ENCODE assay signal across 14 cellular contexts in the genomic region with DNA sequence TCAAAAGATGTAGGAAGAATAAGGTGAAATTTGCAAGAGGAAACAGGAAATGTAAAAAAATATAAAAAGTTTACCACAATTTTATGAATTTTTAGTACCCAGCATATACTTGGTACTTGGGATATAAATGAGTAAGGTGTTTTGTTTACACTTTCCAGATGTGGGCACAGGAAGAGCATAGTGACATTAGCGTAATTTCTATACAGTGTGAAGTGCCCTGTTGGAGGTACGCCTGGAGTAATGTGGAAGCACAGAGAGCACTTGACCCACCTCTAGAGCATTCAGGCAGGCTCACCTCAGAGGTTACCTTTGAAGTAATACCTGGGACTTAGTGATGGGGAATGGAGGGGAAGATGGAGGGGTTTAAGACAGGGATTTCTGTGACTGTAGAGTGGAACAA.
DNase-seq lines count a peak whose midpoint lies in the region; ATAC-seq and TF ChIP-seq lines count a peak whose summit lies in the region.
"Had no signal": no experiment of that assay in that cellular context is flagged by ENCODE, and none has a peak within 500 bp of the region (broad histone marks: within the 10 kb centered on the region; RNA-seq: fewer than 3 reads in every experiment).

No MANE protein-coding gene starts in this region.

- H3K27ac Mint-ChIP-seq in activated CD8-positive, alpha-beta memory T cell treated with anti-CD3 and anti-CD28 coated beads, Interleukin-2, amount 10 ng/mL, durations not matched to agents 7 days and 5 days = no peak overlapping the region
- peak overlapping the region; percentile 19 for H3K27ac Mint-ChIP-seq in WTC11
- peak overlapping the region; percentile 55 for H3K27ac Mint-ChIP-seq in stimulated activated effector memory CD8-positive, alpha-beta T cell treated with anti-CD3 and anti-CD28 coated beads, Interleukin-12 subunit alpha, Interleukin-12 subunit beta, amount 100 ng/mL, for 72 hours
- H3K27ac Mint-ChIP-seq: dendritic cell treated with granulocyte-macrophage colony-stimulating factor and Interleukin-4, amounts not matched to agents 40 ng/mL and 50 ng/mL, for 4 days had no signal

- no peaks in the 10 kb centered on the region for H3K27me3 ChIP-seq in hepatocyte
- H3K27me3 ChIP-seq in HAP-1 (ENCODE audit: low read depth) = no peaks in the 10 kb centered on the region
- no peaks in the 10 kb centered on the region for H3K27me3 ChIP-seq in gastroesophageal sphincter
- H3K27me3 ChIP-seq: body of pancreas had no signal

- H3K4me1 Mint-ChIP-seq in activated CD8-positive, alpha-beta memory T cell treated with anti-CD3 and anti-CD28 coated beads, Interleukin-2, amount 10 ng/mL, durations not matched to agents 7 days and 5 days = peaks cover 18% of the 10 kb centered on the region
- H3K4me1 Mint-ChIP-seq in WTC11 = peaks cover 32% of the 10 kb centered on the region
- H3K4me1 Mint-ChIP-seq in stimulated activated effector memory CD8-positive, alpha-beta T cell treated with anti-CD3 and anti-CD28 coated beads, Interleukin-12 subunit alpha, Interleukin-12 subunit beta, amount 100 ng/mL, for 72 hours = peaks cover 20% of the 10 kb centered on the region

- CTCF ChIA-PET in activated CD8-positive, alpha-beta memory T cell treated with anti-CD3 and anti-CD28 coated beads, Interleukin-2, amount 10 ng/mL, durations not matched to agents 7 days and 5 days (lab: Charles Lee) = no interaction called here
- CTCF ChIA-PET in WTC11 (lab: Charles Lee) = no interaction called here

- no peak for TF ChIP-seq CTCF in WTC11 (IDR thresholded peaks at IDR 0.05)
- no peak for TF ChIP-seq CTCF in hepatocyte (IDR thresholded peaks at IDR 0.05; ENCODE audit: poor library complexity)
- TF ChIP-seq CTCF in gastroesophageal sphincter (IDR thresholded peaks at IDR 0.05) = no peak

- peaks cover 16% of the 10 kb centered on the region for H3K36me3 Mint-ChIP-seq in activated CD8-positive, alpha-beta memory T cell treated with anti-CD3 and anti-CD28 coated beads, Interleukin-2, amount 10 ng/mL, durations not matched to agents 7 days and 5 days
- H3K36me3 Mint-ChIP-seq in WTC11 = no peaks in the 10 kb centered on the region
- H3K36me3 Mint-ChIP-seq in stimulated activated effector memory CD8-positive, alpha-beta T cell treated with anti-CD3 and anti-CD28 coated beads, Interleukin-12 subunit alpha, Interleukin-12 subunit beta, amount 100 ng/mL, for 72 hours = peaks cover 32% of the 10 kb centered on the region

- H3K79me2 ChIP-seq in hepatocyte = no peaks in the 10 kb centered on the region

- H3K9me3 ChIP-seq in hepatocyte (ENCODE audit: low read depth) (no peaks in the 10 kb centered on the region), HAP-1 (no peaks in the 10 kb centered on the region), gastroesophageal sphincter (no peaks in the 10 kb centered on the region)
- H3K9me3 ChIP-seq: body of pancreas had no signal

- peaks cover 9% of the 10 kb centered on the region for H3K4me1 ChIP-seq in hepatocyte (ENCODE audit: insufficient read depth)
- no peaks in the 10 kb centered on the region for H3K4me1 ChIP-seq in HAP-1
- peaks cover 0 to 15% (median 0%) of the 10 kb centered on the region in 3 donors for H3K4me1 ChIP-seq in gastroesophageal sphincter
- H3K4me1 ChIP-seq: body of pancreas had no signal

- no peak for TF ChIP-seq POLR2A in gastroesophageal sphincter (IDR thresholded peaks at IDR 0.05)

- TF ChIP-seq EP300 in gastroesophageal sphincter (IDR thresholded peaks at IDR 0.05) = no peak

- H3K9me3 Mint-ChIP-seq in activated CD8-positive, alpha-beta memory T cell treated with anti-CD3 and anti-CD28 coated beads, Interleukin-2, amount 10 ng/mL, durations not matched to agents 7 days and 5 days (ENCODE audit: low read depth) = peaks cover 2% of the 10 kb centered on the region
- H3K9me3 Mint-ChIP-seq in WTC11 = no peaks in the 10 kb centered on the region
- no peaks in the 10 kb centered on the region for H3K9me3 Mint-ChIP-seq in stimulated activated effector memory CD8-positive, alpha-beta T cell treated with anti-CD3 and anti-CD28 coated beads, Interleukin-12 subunit alpha, Interleukin-12 subunit beta, amount 100 ng/mL, for 72 hours
- H3K9me3 Mint-ChIP-seq: dendritic cell treated with granulocyte-macrophage colony-stimulating factor and Interleukin-4, amounts not matched to agents 40 ng/mL and 50 ng/mL, for 4 days had no signal

- H3K4me3 ChIP-seq in hepatocyte (no peak overlapping the region), HAP-1 (no peak overlapping the region), gastroesophageal sphincter (no peak overlapping the region)
- H3K4me3 ChIP-seq: body of pancreas had no signal

- POLR2A ChIA-PET in WTC11 (lab: Charles Lee) = no interaction called here

- no peak overlapping the region for H3K4me3 Mint-ChIP-seq in activated CD8-positive, alpha-beta memory T cell treated with anti-CD3 and anti-CD28 coated beads, Interleukin-2, amount 10 ng/mL, durations not matched to agents 7 days and 5 days
- no peak overlapping the region for H3K4me3 Mint-ChIP-seq in WTC11
- H3K4me3 Mint-ChIP-seq in stimulated activated effector memory CD8-positive, alpha-beta T cell treated with anti-CD3 and anti-CD28 coated beads, Interleukin-12 subunit alpha, Interleukin-12 subunit beta, amount 100 ng/mL, for 72 hours = no peak overlapping the region
- H3K4me3 Mint-ChIP-seq: dendritic cell treated with granulocyte-macrophage colony-stimulating factor and Interleukin-4, amounts not matched to agents 40 ng/mL and 50 ng/mL, for 4 days had no signal

- H3K36me3 ChIP-seq in hepatocyte (replicated peaks; ENCODE audit: insufficient read depth, low read depth) (no peaks in the 10 kb centered on the region), HAP-1 (replicated peaks) (no peaks in the 10 kb centered on the region), gastroesophageal sphincter (peaks cover 0 to under 1% of the 10 kb centered on the region in 2 donors)

- H3K4me2 ChIP-seq in hepatocyte = no peak overlapping the region

- in situ Hi-C loops in HAP-1 (cut with MboI; ENCODE audit: low sequenced_read_pairs) = no loop called here

- H4K20me1 ChIP-seq in hepatocyte (ENCODE audit: insufficient read depth, poor library complexity, severe bottlenecking) = no peaks in the 10 kb centered on the region

- 98% methylated on average over 2 of the region's 2 CpGs for WGBS in hepatocyte (ENCODE audit: low lambda C conversion rate, missing lambda C conversion rate)
- WGBS in gastroesophageal sphincter (ENCODE audit: low coverage in 1 of 2), 2 donors = 90 to 94% methylated on average over 2 of the region's 2 CpGs

- no peaks in the 10 kb centered on the region for H3K9me2 ChIP-seq in hepatocyte (replicated peaks; ENCODE audit: insufficient read depth)

- peak; percentile 27 for ATAC-seq in activated CD8-positive, alpha-beta memory T cell treated with anti-CD3 and anti-CD28 coated beads, Interleukin-2, amount 10 ng/mL, durations not matched to agents 7 days and 5 days
- ATAC-seq in WTC11 (peak; percentile 49), gastroesophageal sphincter (no peak)
- ATAC-seq in stimulated activated effector memory CD8-positive, alpha-beta T cell treated with anti-CD3 and anti-CD28 coated beads, Interleukin-12 subunit alpha, Interleukin-12 subunit beta, amount 100 ng/mL, for 72 hours = peak; percentile 62
- ATAC-seq: body of pancreas had no signal

- no peak for DNase-seq in activated CD8-positive, alpha-beta memory T cell treated with anti-CD3 and anti-CD28 coated beads, Interleukin-2, amount 10 ng/mL, durations not matched to agents 7 days and 5 days
- DNase-seq in activated CD8-positive, alpha-beta memory T cell treated with anti-CD3 and anti-CD28 coated beads, Interleukin-2, amount 50 U/mL, for 4 hours = no peak
- DNase-seq in WTC11 (ENCODE audit: low spot score) = no peak
- no peak for DNase-seq in hepatocyte (ENCODE audit: low spot score)
- DNase-seq in stimulated activated effector memory CD8-positive, alpha-beta T cell treated with anti-CD3 and anti-CD28 coated beads, Interleukin-12 subunit alpha, Interleukin-12 subunit beta, amount 100 ng/mL, for 72 hours (ENCODE audit: low spot score in 2 of 2) = no peak
- no peak for DNase-seq in HAP-1 (ENCODE audit: low spot score in 2 of 2)
- DNase-seq in stimulated activated CD4-positive, alpha-beta T cell treated with anti-CD3 and anti-CD28 coated beads, Interleukin-4, amount 100 ng/mL, for 1 hour = no peak
- DNase-seq: activated effector memory CD4-positive, alpha-beta T cell treated with anti-CD3 and anti-CD28 coated beads, Interleukin-2, amount 50 U/mL, for 16 hours; body of pancreas; glutamatergic neuron; mesendoderm; NCI-H446 treated with DMSO at 0.1 percent for 48 hours had no signal

- peak overlapping the region; percentile 11 for H3K27ac ChIP-seq in hepatocyte
- H3K27ac ChIP-seq in gastroesophageal sphincter = no peak overlapping the region
- H3K27ac ChIP-seq: body of pancreas had no signal

- no peaks in the 10 kb centered on the region for H3K27me3 Mint-ChIP-seq in activated CD8-positive, alpha-beta memory T cell treated with anti-CD3 and anti-CD28 coated beads, Interleukin-2, amount 10 ng/mL, durations not matched to agents 7 days and 5 days
- no peaks in the 10 kb centered on the region for H3K27me3 Mint-ChIP-seq in WTC11 (ENCODE audit: low read depth)
- H3K27me3 Mint-ChIP-seq: dendritic cell treated with granulocyte-macrophage colony-stimulating factor and Interleukin-4, amounts not matched to agents 40 ng/mL and 50 ng/mL, for 4 days had no signal

- H2AFZ ChIP-seq in hepatocyte = no peak overlapping the region

TF ChIP-seq in WTC11, 78 proteins besides CTCF, POLR2A, EP300 and RAD21 (continues in another document):
- TF ChIP-seq EMX1 (CRISPR knock-in tag; IDR thresholded peaks at IDR 0.05) (0 out of 2 replicates have a peak, but pooled peaks have one; percentile 30), PRRX2 (CRISPR knock-in tag; IDR thresholded peaks at IDR 0.05) (peak; percentile 72; the same call in 1 of the 2 replicates)
- TF ChIP-seq, protein P1, sequence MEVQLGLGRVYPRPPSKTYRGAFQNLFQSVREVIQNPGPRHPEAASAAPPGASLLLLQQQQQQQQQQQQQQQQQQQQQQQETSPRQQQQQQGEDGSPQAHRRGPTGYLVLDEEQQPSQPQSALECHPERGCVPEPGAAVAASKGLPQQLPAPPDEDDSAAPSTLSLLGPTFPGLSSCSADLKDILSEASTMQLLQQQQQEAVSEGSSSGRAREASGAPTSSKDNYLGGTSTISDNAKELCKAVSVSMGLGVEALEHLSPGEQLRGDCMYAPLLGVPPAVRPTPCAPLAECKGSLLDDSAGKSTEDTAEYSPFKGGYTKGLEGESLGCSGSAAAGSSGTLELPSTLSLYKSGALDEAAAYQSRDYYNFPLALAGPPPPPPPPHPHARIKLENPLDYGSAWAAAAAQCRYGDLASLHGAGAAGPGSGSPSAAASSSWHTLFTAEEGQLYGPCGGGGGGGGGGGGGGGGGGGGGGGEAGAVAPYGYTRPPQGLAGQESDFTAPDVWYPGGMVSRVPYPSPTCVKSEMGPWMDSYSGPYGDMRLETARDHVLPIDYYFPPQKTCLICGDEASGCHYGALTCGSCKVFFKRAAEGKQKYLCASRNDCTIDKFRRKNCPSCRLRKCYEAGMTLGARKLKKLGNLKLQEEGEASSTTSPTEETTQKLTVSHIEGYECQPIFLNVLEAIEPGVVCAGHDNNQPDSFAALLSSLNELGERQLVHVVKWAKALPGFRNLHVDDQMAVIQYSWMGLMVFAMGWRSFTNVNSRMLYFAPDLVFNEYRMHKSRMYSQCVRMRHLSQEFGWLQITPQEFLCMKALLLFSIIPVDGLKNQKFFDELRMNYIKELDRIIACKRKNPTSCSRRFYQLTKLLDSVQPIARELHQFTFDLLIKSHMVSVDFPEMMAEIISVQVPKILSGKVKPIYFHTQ (CRISPR knock-in tag; IDR thresholded peaks at IDR 0.05) = no peak
